8 cellular contexts compared by ENCODE assay signal in the genomic region with DNA sequence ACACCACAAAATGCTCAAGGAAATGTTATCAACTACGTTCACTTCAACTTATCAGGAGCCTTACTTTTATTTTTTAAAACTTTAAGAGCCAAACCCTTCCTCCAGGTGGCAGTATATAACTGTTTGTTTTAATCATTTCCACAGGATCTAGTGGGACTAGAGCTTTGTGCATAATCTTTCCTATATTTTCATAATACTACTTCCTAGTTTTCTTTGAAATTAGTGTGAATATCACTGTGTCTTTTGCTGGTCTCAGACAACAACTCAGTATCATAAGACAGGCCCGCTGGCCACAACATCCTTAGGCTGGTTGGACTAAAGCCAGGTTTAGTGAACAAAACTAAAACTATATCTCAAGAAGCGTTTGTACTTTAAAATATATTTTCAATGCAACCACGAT.
DNase-seq lines count a peak whose midpoint lies in the region; ATAC-seq, FAIRE-seq and TF ChIP-seq lines count a peak whose summit lies in the region.

No MANE protein-coding gene starts in this region.

- H3K9me3 ChIP-seq in ascending aorta = no peaks in the 10 kb centered on the region
- H3K9me3 ChIP-seq in tibial artery = no peaks in the 10 kb centered on the region

- no peaks in the 10 kb centered on the region for H3K4me1 Mint-ChIP-seq in immature natural killer cell

- no peak for ATAC-seq in GM18858 (IDR thresholded peaks at IDR 0.05; ENCODE audit: unreplicated experiment)
- no peak for ATAC-seq in GM18505 (IDR thresholded peaks at IDR 0.05; ENCODE audit: unreplicated experiment)

- H3K27ac ChIP-seq in ascending aorta = no peak overlapping the region
- H3K27ac ChIP-seq in tibial artery = no peak overlapping the region

- TF ChIP-seq POLR2A in GM18505 (IDR thresholded peaks at IDR 0.05; ENCODE audit: borderline replicate concordance, extremely low read depth, insufficient read depth, insufficient read length) = no peak

- FAIRE-seq in GM19239 (lab: Jason Lieb, UNC) = peak; percentile 63

- no peak for DNase-seq in AG09309 (ENCODE audit: low read depth)
- no peak for DNase-seq in GM19239 (ENCODE audit: insufficient read length, low spot score)
- peak; percentile 61 for DNase-seq in NCI-H345 treated with DMSO at 0.1 percent for 48 hours (lab: John Stamatoyannopoulos, UW; ENCODE audit: unreplicated experiment)
- no peak for DNase-seq in ascending aorta (ENCODE audit: low spot score in 2 of 2)
- DNase-seq in immature natural killer cell = peak; percentile 16 to 34 (median 26)
- DNase-seq in tibial artery = no peak

- H3K4me3 ChIP-seq in AG09309 (ENCODE audit: control insufficient read depth, low read depth, low read length) (no peak overlapping the region), ascending aorta (no peak overlapping the region), tibial artery (no peak overlapping the region)

- intact Hi-C loops in ascending aorta (cut with DNase I) = loop anchor here (2.0 kb wide), 2 partner anchors 382 to 406 kb away; no protein-coding TSS in a partner anchor
- intact Hi-C loops in tibial artery (cut with DNase I; ENCODE audit: low total_unique reads) = loop anchor here (10.0 kb wide), 1 partner anchor 406 kb away; no protein-coding TSS in a partner anchor

- H3K27ac Mint-ChIP-seq in immature natural killer cell = no peak overlapping the region

- H3K4me3 Mint-ChIP-seq in immature natural killer cell = no peak overlapping the region

- H3K27me3 ChIP-seq in ascending aorta = no peaks in the 10 kb centered on the region
- H3K27me3 ChIP-seq in tibial artery = peaks cover 0 to 4% of the 10 kb centered on the region in 2 donors

- H3K36me3 Mint-ChIP-seq in immature natural killer cell = peaks cover 0 to 4% (median 4%) of the 10 kb centered on the region in 3 donors

- TF ChIP-seq CTCF in AG09309 (IDR thresholded peaks at IDR 0.05; ENCODE audit: control insufficient read depth, insufficient read depth, low read depth, low read length, missing control alignments) (peak; percentile 54), ascending aorta (IDR thresholded peaks at IDR 0.05) (peak; percentile 32 to 52 (median 49)), tibial artery (IDR thresholded peaks at IDR 0.05) (peak; percentile 35 to 50)

- H3K4me1 ChIP-seq in ascending aorta = no peaks in the 10 kb centered on the region
- H3K4me1 ChIP-seq in tibial artery = no peaks in the 10 kb centered on the region

- H3K36me3 ChIP-seq in ascending aorta (no peaks in the 10 kb centered on the region), tibial artery (no peaks in the 10 kb centered on the region)

- peaks cover 0 to 6% (median 0%) of the 10 kb centered on the region in 3 donors for H3K27me3 Mint-ChIP-seq in immature natural killer cell (ENCODE audit: low read depth in 3 of 3)

- no peaks in the 10 kb centered on the region for H3K9me3 Mint-ChIP-seq in immature natural killer cell

Comparison
In these comparisons a context has a peak if more than half of its experiments do, and no peak if none do; other contexts are left out.
1. DNase-seq: peak in NCI-H345 treated with DMSO at 0.1 percent for 48 hours (single experiment) and immature natural killer cell (3 of 3); none in AG09309 (single experiment), GM19239 (single experiment), ascending aorta (0 of 2) and tibial artery (0 of 2).
2. Peak in every context shown above with its lines, with median percentiles within 50 percentile points of each other: CTCF ChIP-seq.